ENCODE assay signal across 1 cellular context in genomic region chr5:179275381-179275878, GRCh38.
TF ChIP-seq lines count a peak whose summit lies in the region.

No MANE protein-coding gene starts in this region.

TF ChIP-seq in WTC11, 78 proteins besides CTCF, POLR2A, EP300 and RAD21 (continued from another document):
- TF ChIP-seq PREB (CRISPR knock-in tag; IDR thresholded peaks at IDR 0.05; ENCODE audit: borderline replicate concordance), result no peak
- TF ChIP-seq NFATC4 (CRISPR knock-in tag; IDR thresholded peaks at IDR 0.05), result no peak
- TF ChIP-seq TEAD1 (CRISPR knock-in tag; IDR thresholded peaks at IDR 0.05), result no peak
- TF ChIP-seq RELA (CRISPR knock-in tag; IDR thresholded peaks at IDR 0.05; ENCODE audit: borderline replicate concordance), result no peak
- no peak for TF ChIP-seq ZNF317 (CRISPR knock-in tag; IDR thresholded peaks at IDR 0.05; ENCODE audit: borderline replicate concordance, low read depth)
- no peak for TF ChIP-seq STAT6 (CRISPR knock-in tag; conservative IDR thresholded peaks at IDR 0.05; ENCODE audit: low read depth)
